In genomic region chr6:2765896-2766766, GRCh38 we compare ENCODE assay signal across 8 cellular contexts. TPM values are rescaled to one million over a fixed set of nuclear protein-coding genes. Genes with fewer than 3 reads are reported as not detected.
DNase-seq lines count a peak whose midpoint lies in the region; ATAC-seq and TF ChIP-seq lines count a peak whose summit lies in the region.

No MANE protein-coding gene starts in this region.

- H3K4me3 ChIP-seq in HUES64 (ENCODE audit: low read length) (peak overlapping the region; percentile 90), endocrine pancreas (ENCODE audit: control insufficient read depth, insufficient read depth, low read length) (peak overlapping the region; percentile 85), mucosa of rectum (ENCODE audit: low read length in 2 of 2) (peak overlapping the region; percentile 87 to 94), suprapubic skin (peak overlapping the region; percentile 98)

- intact Hi-C loops in activated B cell treated with CpG ODN at 0.5 μM for 24 hours (cut with micrococcal nuclease), result loop anchor here (1.0 to 5.0 kb wide), 9 partner anchors 33 to 1253 kb away; partner anchors contain the start of genes BPHL, GMDS, RIPK1 and SERPINB1

- under 1% methylated on average over 90 of the region's 91 CpGs for WGBS in HUES64
- WGBS in suprapubic skin, result 0% methylated on average over 4 of the region's 91 CpGs

- H3K4me1 Mint-ChIP-seq in activated B cell treated with CpG ODN at 0.5 μM for 24 hours, result peaks cover 39% of the 10 kb centered on the region

- H3K4me1 ChIP-seq in HUES64 (ENCODE audit: insufficient read depth, low read length), result peaks cover 38% of the 10 kb centered on the region
- H3K4me1 ChIP-seq in endocrine pancreas (ENCODE audit: control insufficient read depth, insufficient read depth, low read length), result peaks cover 14% of the 10 kb centered on the region
- peaks cover 23% of the 10 kb centered on the region in 2 donors for H3K4me1 ChIP-seq in mucosa of rectum (ENCODE audit: control insufficient read depth in 2 of 2, insufficient read depth in 2 of 2, low read length in 2 of 2)
- H3K4me1 ChIP-seq in suprapubic skin, result peaks cover 53% of the 10 kb centered on the region

- no peak for TF ChIP-seq POLR2A in suprapubic skin (IDR thresholded peaks at IDR 0.05)

- peak overlapping the region; percentile 81 for H3K9ac ChIP-seq in HUES64 (ENCODE audit: low read depth, low read length)
- H3K9ac ChIP-seq in endocrine pancreas (ENCODE audit: control insufficient read depth, insufficient read depth, low read length), result peak overlapping the region; percentile 82
- peak overlapping the region; percentile 68 to 89 for H3K9ac ChIP-seq in mucosa of rectum (ENCODE audit: low read depth in 1 of 2, low read length in 2 of 2)

- H3K36me3 Mint-ChIP-seq in activated B cell treated with CpG ODN at 0.5 μM for 24 hours (ENCODE audit: low read depth), result peaks cover 20% of the 10 kb centered on the region

- no peaks in the 10 kb centered on the region for H3K9me3 Mint-ChIP-seq in activated B cell treated with CpG ODN at 0.5 μM for 24 hours

- H3K9me3 ChIP-seq in HUES64 (ENCODE audit: insufficient read depth, low read depth, low read length), result no peaks in the 10 kb centered on the region
- H3K9me3 ChIP-seq in endocrine pancreas (ENCODE audit: control insufficient read depth, low read length), result no peaks in the 10 kb centered on the region
- H3K9me3 ChIP-seq in mucosa of rectum (ENCODE audit: control insufficient read depth in 2 of 2, low read length in 2 of 2), result no peaks in the 10 kb centered on the region
- no peaks in the 10 kb centered on the region for H3K9me3 ChIP-seq in suprapubic skin

- peaks cover 3% of the 10 kb centered on the region; the same call in 1 of the 2 replicates for H3K27me3 ChIP-seq in HUES64 (ENCODE audit: insufficient read depth, low read length)
- no peaks in the 10 kb centered on the region for H3K27me3 ChIP-seq in endocrine pancreas (ENCODE audit: control insufficient read depth, insufficient read depth, low read length)
- no peaks in the 10 kb centered on the region for H3K27me3 ChIP-seq in mucosa of rectum (ENCODE audit: control insufficient read depth in 2 of 2, insufficient read depth in 2 of 2, low read length in 2 of 2)
- no peaks in the 10 kb centered on the region for H3K27me3 ChIP-seq in suprapubic skin

- H3K27me3 Mint-ChIP-seq in activated B cell treated with CpG ODN at 0.5 μM for 24 hours, result no peaks in the 10 kb centered on the region

- no peak for TF ChIP-seq CTCF in activated B cell treated with CpG ODN at 0.5 μM for 24 hours (IDR thresholded peaks at IDR 0.05)
- TF ChIP-seq CTCF in suprapubic skin (IDR thresholded peaks at IDR 0.05), result no peak

- POLR2A ChIA-PET in activated B cell treated with CpG ODN at 0.5 μM for 24 hours (lab: Charles Lee), result interaction anchor here (0.5 to 2.7 kb wide), 16 partner anchors 19 to 1170 kb away, joined by 3 to 19 read pairs (median 4); partner anchors contain the start of genes BPHL, NQO2, SERPINB1 and SERPINB9

- no peak for TF ChIP-seq EP300 in suprapubic skin (IDR thresholded peaks at IDR 0.05)

- H3K4me3 Mint-ChIP-seq in activated B cell treated with CpG ODN at 0.5 μM for 24 hours, result peak overlapping the region; percentile 93

- CTCF ChIA-PET in activated B cell treated with CpG ODN at 0.5 μM for 24 hours (lab: Charles Lee), result interaction anchor here (1.0 to 2.8 kb wide), 6 partner anchors 25 to 222 kb away, joined by 3 to 13 read pairs (median 3); no protein-coding TSS in a partner anchor

- peak; percentile 79 for DNase-seq in GM03348 (ENCODE audit: low spot score)
- no peak for DNase-seq in activated B cell treated with CpG ODN at 0.5 μM for 24 hours
- DNase-seq in suprapubic skin (ENCODE audit: low spot score in 2 of 2), result peak; percentile 77 to 79
- no peak for DNase-seq in KG1 (lab: John Stamatoyannopoulos, UW)

- H3K27ac Mint-ChIP-seq in activated B cell treated with CpG ODN at 0.5 μM for 24 hours, result peak overlapping the region; percentile 85

- peaks cover 17% of the 10 kb centered on the region for H3K36me3 ChIP-seq in HUES64 (ENCODE audit: insufficient read depth, low read length)
- no peaks in the 10 kb centered on the region for H3K36me3 ChIP-seq in endocrine pancreas (ENCODE audit: control insufficient read depth, insufficient read depth, low read length)
- peaks cover 0 to 4% of the 10 kb centered on the region in 2 donors for H3K36me3 ChIP-seq in mucosa of rectum (ENCODE audit: control insufficient read depth in 2 of 2, insufficient read depth in 2 of 2, low read length in 2 of 2)
- peaks cover 8% of the 10 kb centered on the region for H3K36me3 ChIP-seq in suprapubic skin

- peak; percentile 5 for ATAC-seq in GM21447 (IDR thresholded peaks at IDR 0.05; ENCODE audit: unreplicated experiment)
- ATAC-seq in activated B cell treated with CpG ODN at 0.5 μM for 24 hours (ENCODE audit: low read depth), result no peak

- H3K27ac ChIP-seq in HUES64 (ENCODE audit: low read depth, low read length) (no peak overlapping the region), mucosa of rectum (ENCODE audit: low read depth in 2 of 2, low read length in 2 of 2) (peak overlapping the region; percentile 86 to 95), suprapubic skin (peak overlapping the region; percentile 97)

RNA-seq across cellular contexts. Expression of gene WRNIP1, which starts 0.9 kb away (rescaled TPM):
- 25.8 TPM for polyA plus RNA-seq in HUES64 (2013, experiment 1 of 2)
- 23.6 TPM for polyA plus RNA-seq in HUES64 (2013, experiment 2 of 2)
- 31.6 and 31.9 TPM in 2 replicates for total RNA-seq in activated B cell treated with CpG ODN at 0.5 μM for 24 hours
- 10 to 100 TPM; 56.9 to 66.7 (median 63.4) TPM for total RNA-seq in suprapubic skin

RNA-seq across cellular contexts. Expression of gene MYLK4, which starts 15.4 kb away (rescaled TPM):
- polyA plus RNA-seq in HUES64 (2013, experiment 1 of 2), result 0.05 TPM
- 0.06 TPM for polyA plus RNA-seq in HUES64 (2013, experiment 2 of 2)
- total RNA-seq in activated B cell treated with CpG ODN at 0.5 μM for 24 hours, result 0.49 and 0.58 TPM in 2 replicates
- 1 to 10 TPM; 1.8 to 6.6 (median 3.5) TPM for total RNA-seq in suprapubic skin

Comparison
In these comparisons a context has a peak if more than half of its experiments do, and no peak if none do; other contexts are left out.
1. DNase-seq: peak in GM03348 (single experiment) and suprapubic skin (2 of 2); none in activated B cell treated with CpG ODN at 0.5 μM for 24 hours (single experiment) and KG1 (single experiment).
2. Peak in every context shown above with its lines, with median percentiles within 50 percentile points of each other: H3K4me3 ChIP-seq and H3K9ac ChIP-seq.